9 cellular contexts compared by ENCODE assay signal in the genomic region with DNA sequence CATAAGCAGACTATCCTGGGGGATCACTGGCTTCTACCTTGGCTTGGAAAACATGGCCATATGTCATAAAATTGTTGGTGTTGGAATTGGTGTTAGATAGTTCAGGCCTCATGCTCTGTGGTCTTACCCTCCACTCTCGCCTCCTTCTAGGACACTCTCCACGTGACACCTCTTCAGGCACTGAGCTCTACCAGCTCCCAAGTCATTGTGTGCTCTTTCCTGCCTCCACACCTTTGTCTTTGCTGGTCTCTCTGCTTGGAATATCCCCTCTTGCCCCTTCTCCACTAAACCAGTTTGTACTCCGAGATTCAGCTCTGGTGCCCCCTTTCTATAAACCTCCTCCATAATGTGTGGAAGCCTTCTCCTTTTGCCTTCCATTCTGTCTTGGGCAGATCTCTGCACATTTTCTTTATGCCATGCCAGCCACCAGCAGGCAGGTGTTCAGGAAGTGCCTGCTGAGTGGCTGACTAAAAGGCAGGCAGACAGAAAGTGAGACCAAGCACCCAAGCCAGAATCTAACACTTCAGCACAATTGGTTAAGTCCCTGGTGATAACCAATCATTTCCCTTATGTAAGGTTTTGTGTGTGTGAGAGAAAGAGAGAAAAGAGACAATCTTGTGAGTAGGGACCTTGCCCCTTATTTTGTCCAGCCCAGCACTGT. TPM values are rescaled to one million over a fixed set of nuclear protein-coding genes. Genes with fewer than 3 reads are reported as not detected.
DNase-seq lines count a peak whose midpoint lies in the region; ATAC-seq, FAIRE-seq and TF ChIP-seq lines count a peak whose summit lies in the region.
"Had no signal": no experiment of that assay in that cellular context is flagged by ENCODE, and none has a peak within 500 bp of the region (broad histone marks: within the 10 kb centered on the region; RNA-seq: fewer than 3 reads in every experiment).

No MANE protein-coding gene starts in this region.

- no peaks in the 10 kb centered on the region for H3K9me3 ChIP-seq in CD4-positive, CD25-positive, alpha-beta regulatory T cell (ENCODE audit: control insufficient read depth in 2 of 2, low read length in 2 of 2)
- H3K9me3 ChIP-seq in T-helper 17 cell (ENCODE audit: control insufficient read depth, low read length, poor library complexity, severe bottlenecking) = no peaks in the 10 kb centered on the region

- H3K36me3 Mint-ChIP-seq in CD4-positive, CD25-positive, alpha-beta regulatory T cell = no peaks in the 10 kb centered on the region
- no peaks in the 10 kb centered on the region for H3K36me3 Mint-ChIP-seq in T-helper 17 cell (ENCODE audit: low read depth)
- H3K36me3 Mint-ChIP-seq: brain had no signal

- H3K36me3 ChIP-seq in CD4-positive, CD25-positive, alpha-beta regulatory T cell (ENCODE audit: control insufficient read depth, insufficient read depth, low read length) = no peaks in the 10 kb centered on the region

- H3K27me3 Mint-ChIP-seq in CD4-positive, CD25-positive, alpha-beta regulatory T cell = no peaks in the 10 kb centered on the region
- no peaks in the 10 kb centered on the region for H3K27me3 Mint-ChIP-seq in T-helper 17 cell

- TF ChIP-seq POLR2A in H54 (IDR thresholded peaks at IDR 0.05; ENCODE audit: low read depth, low read length) = no peak

- ATAC-seq in CD4-positive, CD25-positive, alpha-beta regulatory T cell (ENCODE audit: low read depth in 2 of 2) = peak; percentile 37 to 52
- peak; percentile 70 for ATAC-seq in GM18907 (IDR thresholded peaks at IDR 0.05; ENCODE audit: unreplicated experiment)
- ATAC-seq in HG03097 (IDR thresholded peaks at IDR 0.05; ENCODE audit: low FRiP score, unreplicated experiment) = peak; percentile 60
- no peak for ATAC-seq in T-helper 17 cell

- no peaks in the 10 kb centered on the region for H3K4me1 ChIP-seq in CD4-positive, CD25-positive, alpha-beta regulatory T cell (ENCODE audit: control insufficient read depth, insufficient read depth, low read length, poor library complexity, severe bottlenecking)

- peak overlapping the region in 2 of 3 donors; percentile 41 to 97 for H3K27ac Mint-ChIP-seq in CD4-positive, CD25-positive, alpha-beta regulatory T cell
- peak overlapping the region; percentile 77 for H3K27ac Mint-ChIP-seq in T-helper 17 cell
- H3K27ac Mint-ChIP-seq: brain had no signal

- no peaks in the 10 kb centered on the region for H3K27me3 ChIP-seq in CD4-positive, CD25-positive, alpha-beta regulatory T cell (ENCODE audit: control insufficient read depth, insufficient read depth, low read length)

- H3K9me3 Mint-ChIP-seq in CD4-positive, CD25-positive, alpha-beta regulatory T cell = peaks cover 0 to 2% (median 0%) of the 10 kb centered on the region in 7 donors
- H3K9me3 Mint-ChIP-seq: brain had no signal

- peaks cover 0 to 7% (median 2%) of the 10 kb centered on the region in 4 donors for H3K4me1 Mint-ChIP-seq in CD4-positive, CD25-positive, alpha-beta regulatory T cell
- peaks cover 6% of the 10 kb centered on the region for H3K4me1 Mint-ChIP-seq in T-helper 17 cell
- H3K4me1 Mint-ChIP-seq: brain had no signal

- H3K4me3 Mint-ChIP-seq in CD4-positive, CD25-positive, alpha-beta regulatory T cell = no peak overlapping the region
- peak overlapping the region; percentile 39 for H3K4me3 Mint-ChIP-seq in T-helper 17 cell
- H3K4me3 Mint-ChIP-seq: brain had no signal

- FAIRE-seq in H54 (lab: Jason Lieb, UNC) (no peak), frontal cortex (lab: Jason Lieb, UNC) (no peak)

- no peak overlapping the region for H3K4me3 ChIP-seq in CD4-positive, CD25-positive, alpha-beta regulatory T cell (ENCODE audit: low read depth, low read length)

- DNase-seq in CD4-positive, CD25-positive, alpha-beta regulatory T cell = peak in 1 of 3 donors; percentile 87
- no peak for DNase-seq in T-helper 17 cell
- DNase-seq in HCEC 1CT = no peak
- no peak for DNase-seq in H54 (ENCODE audit: insufficient read length, low spot score)
- DNase-seq in frontal cortex (ENCODE audit: low spot score in 2 of 2) = no peak
- no peak for DNase-seq in NCI-H1417 treated with DMSO at 0.1 percent for 48 hours (lab: John Stamatoyannopoulos, UW)

- H3K27ac ChIP-seq in CD4-positive, CD25-positive, alpha-beta regulatory T cell (ENCODE audit: insufficient read depth, low read length, poor library complexity, severe bottlenecking) = no peak overlapping the region

RNA-seq across cellular contexts. Expression of gene SAR1B, which starts 37.7 kb away (rescaled TPM):
- 48.7 TPM for total RNA-seq in CD4-positive, CD25-positive, alpha-beta regulatory T cell
- 10 to 100 TPM; 53.1 to 74.1 (median 65.9) TPM for polyA plus RNA-seq in CD4-positive, CD25-positive, alpha-beta regulatory T cell
- total RNA-seq in T-helper 17 cell = 10 to 100 TPM; 33.7 to 47.5 TPM
- total RNA-seq in frontal cortex = 35.5 TPM

RNA-seq across cellular contexts. Expression of gene SEC24A, which starts 53.7 kb away (rescaled TPM):
- 21.5 TPM for total RNA-seq in CD4-positive, CD25-positive, alpha-beta regulatory T cell
- polyA plus RNA-seq in CD4-positive, CD25-positive, alpha-beta regulatory T cell = 1 to 10 TPM; 5.6 to 7.9 (median 7.5) TPM
- total RNA-seq in T-helper 17 cell = 10 to 100 TPM; 17.0 to 21.0 TPM
- total RNA-seq in frontal cortex = 17.9 TPM
